In genomic region chr3:197501496-197501878, GRCh38 we compare ENCODE assay signal across 9 cellular contexts. TPM values are rescaled to one million over a fixed set of nuclear protein-coding genes. Genes with fewer than 3 reads are reported as not detected.
A peak's percentile ranks its signal among the peaks of the same experiment; 100 is the strongest.
DNase-seq lines count a peak whose midpoint lies in the region; ATAC-seq and TF ChIP-seq lines count a peak whose summit lies in the region.
"Had no signal": no experiment of that assay in that cellular context is flagged by ENCODE, and none has a peak within 500 bp of the region (broad histone marks: within the 10 kb centered on the region; RNA-seq: fewer than 3 reads in every experiment).

No MANE protein-coding gene starts in this region.

- H3K36me3 ChIP-seq in esophagus (ENCODE audit: control insufficient read depth in 2 of 2, insufficient read depth in 2 of 2, low read length in 1 of 2) (no peaks in the 10 kb centered on the region), MG63 (no peaks in the 10 kb centered on the region)

- DNase-seq in AG08396 (ENCODE audit: low spot score) (peak; percentile 47), NCI-H2171 treated with DMSO at 0.1 percent for 48 hours (lab: John Stamatoyannopoulos, UW) (peak; percentile 82), MG63 (no peak)
- DNase-seq in activated CD4-positive, alpha-beta T cell treated with anti-CD3 and anti-CD28 coated beads for 48 hours = no peak
- DNase-seq in effector CD4-positive, alpha-beta T cell = no peak

- peaks cover 0 to 2% of the 10 kb centered on the region in 2 donors for H3K9me3 ChIP-seq in esophagus (ENCODE audit: control insufficient read depth in 2 of 2, insufficient read depth in 1 of 2, low read depth in 1 of 2, low read length in 1 of 2)
- no peaks in the 10 kb centered on the region for H3K9me3 ChIP-seq in MG63

- H3K27ac ChIP-seq in esophagus (ENCODE audit: low read depth in 2 of 2, low read length in 1 of 2) = peak overlapping the region; percentile 66 to 76
- H3K27ac ChIP-seq: parathyroid adenoma had no signal

- ATAC-seq in GM19463 (IDR thresholded peaks at IDR 0.05; ENCODE audit: unreplicated experiment) (peak; percentile 15), GM18505 (IDR thresholded peaks at IDR 0.05; ENCODE audit: unreplicated experiment) (no peak)

- peaks cover 3 to 17% of the 10 kb centered on the region in 2 donors for H3K4me1 ChIP-seq in esophagus (ENCODE audit: control insufficient read depth in 2 of 2, insufficient read depth in 2 of 2, low read length in 1 of 2)
- H3K4me1 ChIP-seq: parathyroid adenoma had no signal

- H3K27me3 ChIP-seq in esophagus (ENCODE audit: control insufficient read depth in 1 of 2, insufficient read depth in 2 of 2, low read length in 2 of 2) (no peaks in the 10 kb centered on the region), MG63 (no peaks in the 10 kb centered on the region)

- no peak overlapping the region for H3K4me3 ChIP-seq in esophagus (ENCODE audit: low read depth in 1 of 2, low read length in 2 of 2)
- no peak overlapping the region for H3K4me3 ChIP-seq in MG63

- TF ChIP-seq POLR2A in GM18505 (IDR thresholded peaks at IDR 0.05; ENCODE audit: borderline replicate concordance, extremely low read depth, insufficient read depth, insufficient read length) = no peak

- WGBS in esophagus, 2 donors = 88 to 89% methylated on average over 1 of the region's 1 CpG

RNA-seq across cellular contexts. Expression of gene BDH1, which starts 54.3 kb away (rescaled TPM):
- polyA plus RNA-seq in esophagus = 10 to 100 TPM; 49.5 to 59.9 TPM
- 2.2 and 23.5 TPM in 2 replicates for total RNA-seq in MG63 (2014; rRNA removed; shearing (Covaris generic); ENCODE audit: low replicate concordance)

Comparison
In these comparisons a context has a peak if more than half of its experiments do, and no peak if none do; other contexts are left out.
1. DNase-seq: peak in AG08396 (single experiment) and NCI-H2171 treated with DMSO at 0.1 percent for 48 hours (single experiment); none in activated CD4-positive, alpha-beta T cell treated with anti-CD3 and anti-CD28 coated beads for 48 hours (single experiment), MG63 (single experiment) and effector CD4-positive, alpha-beta T cell (single experiment).